14 cellular contexts compared by ENCODE assay signal in genomic region chr3:152650177-152650576, GRCh38.
DNase-seq lines count a peak whose midpoint lies in the region; ATAC-seq, FAIRE-seq and TF ChIP-seq lines count a peak whose summit lies in the region.
"Had no signal": no experiment of that assay in that cellular context is flagged by ENCODE, and none has a peak within 500 bp of the region (broad histone marks: within the 10 kb centered on the region; RNA-seq: fewer than 3 reads in every experiment).

No MANE protein-coding gene starts in this region.

- peaks cover 9% of the 10 kb centered on the region for H3K4me1 Mint-ChIP-seq in Calu3 (ENCODE audit: low read depth, unreplicated experiment)

- FAIRE-seq in frontal cortex (lab: Jason Lieb, UNC) = peak; percentile 64

- no peak overlapping the region for H3K27ac Mint-ChIP-seq in Calu3 (ENCODE audit: unreplicated experiment)

- H3K9me3 Mint-ChIP-seq in Calu3 (ENCODE audit: low read depth, unreplicated experiment) = no peaks in the 10 kb centered on the region

- TF ChIP-seq CTCF in Calu3 (IDR thresholded peaks at IDR 0.05; ENCODE audit: unreplicated experiment) = no peak

- ATAC-seq in HG03442 (IDR thresholded peaks at IDR 0.05; ENCODE audit: unreplicated experiment) = no peak
- no peak for ATAC-seq in GM19455 (IDR thresholded peaks at IDR 0.05; ENCODE audit: unreplicated experiment)
- ATAC-seq in GM19328 (IDR thresholded peaks at IDR 0.05; ENCODE audit: unreplicated experiment) = no peak

- H3K27me3 Mint-ChIP-seq in Calu3 (ENCODE audit: unreplicated experiment) = no peaks in the 10 kb centered on the region

- intact Hi-C loops in Calu3 (cut with micrococcal nuclease; ENCODE audit: unreplicated experiment) = no loop called here

- no TSS peak for BruUV-seq in Calu3 (replicated peaks; lab: Mats Ljungman, UMichigan)

- DNase-seq in Calu3 (peak; percentile 41), amniotic epithelial cell (ENCODE audit: low read depth) (peak; percentile 29), frontal cortex (ENCODE audit: low spot score in 2 of 2) (peak; percentile 16 to 25), nucleus accumbens (lab: John Stamatoyannopoulos, UW) (peak in 52 of 56 donors; percentile 12 to 90 (median 67)), NCI-H446 treated with DMSO at 0.1 percent for 48 hours (lab: John Stamatoyannopoulos, UW) (no peak)
- DNase-seq: activated naive CD4-positive, alpha-beta T cell; HCEC 1CT; Kasumi-1; NCI-H2029; NCI-H748 treated with DMSO at 0.1 percent for 48 hours; thyroid gland had no signal

- CTCF ChIA-PET in Calu3 (lab: Charles Lee) = interaction anchor here (0.6 to 1.2 kb wide), 6 partner anchors 40 to 301 kb away, joined by 3 to 9 read pairs (median 6); partner anchors contain the start of gene P2RY1

- H3K4me3 Mint-ChIP-seq in Calu3 (ENCODE audit: low read depth, unreplicated experiment) = peak overlapping the region; percentile 24

- H3K36me3 Mint-ChIP-seq in Calu3 (ENCODE audit: insufficient read depth, unreplicated experiment) = no peaks in the 10 kb centered on the region
